In genomic region chr1:68293609-68294353, GRCh38 we compare ENCODE assay signal across 13 cellular contexts.
DNase-seq lines count a peak whose midpoint lies in the region; ATAC-seq and TF ChIP-seq lines count a peak whose summit lies in the region.
"Had no signal": no experiment of that assay in that cellular context is flagged by ENCODE, and none has a peak within 500 bp of the region (broad histone marks: within the 10 kb centered on the region; RNA-seq: fewer than 3 reads in every experiment).

No MANE protein-coding gene starts in this region.

- no TSS peak for BruUV-seq in mammary epithelial cell (replicated peaks; lab: Mats Ljungman, UMichigan)

- H3K4me1 ChIP-seq in mammary epithelial cell (ENCODE audit: insufficient read depth, low read length) (no peaks in the 10 kb centered on the region), breast epithelium (no peaks in the 10 kb centered on the region), esophagus muscularis mucosa (peaks cover 26 to 40% (median 35%) of the 10 kb centered on the region in 4 donors), mesenchymal stem cell (ENCODE audit: control insufficient read depth, insufficient read depth, low read depth, low read length) (peaks cover 18% of the 10 kb centered on the region), upper lobe of right lung (peaks cover 6% of the 10 kb centered on the region)
- H3K4me1 ChIP-seq: A549 had no signal

- H3K4ac ChIP-seq in mesenchymal stem cell (ENCODE audit: low read depth in 1 of 2, low read length in 2 of 2) = peak overlapping the region; percentile 79 to 81

- no peak overlapping the region for H3K4me2 ChIP-seq in mammary epithelial cell (ENCODE audit: insufficient read depth, low read depth, low read length)
- peak overlapping the region; percentile 57 for H3K4me2 ChIP-seq in mesenchymal stem cell (ENCODE audit: low read length, poor library complexity, severe bottlenecking)
- H3K4me2 ChIP-seq: A549 had no signal

- H3K4me3 ChIP-seq in mammary epithelial cell (replicated peaks in 1 of 3; ENCODE audit: insufficient read depth in 1 of 3, low read depth in 2 of 3, low read length in 3 of 3) (no peak overlapping the region), breast epithelium (peak overlapping the region in 1 of 3 donors; percentile 39), esophagus muscularis mucosa (peak overlapping the region; percentile 9 to 36 (median 18)), mesenchymal stem cell (ENCODE audit: insufficient read depth in 1 of 2, low read depth in 1 of 2, low read length in 2 of 2) (no peak overlapping the region), upper lobe of right lung (peak overlapping the region; percentile 8)
- H3K4me3 ChIP-seq: A549, adrenal gland had no signal

- no peaks in the 10 kb centered on the region for H4K20me1 ChIP-seq in mammary epithelial cell (ENCODE audit: insufficient read depth, low read length)

- TF ChIP-seq CTCF in mammary epithelial cell (conservative IDR thresholded peaks at IDR 0.05 in 1 of 2, IDR thresholded peaks at IDR 0.05 in 1 of 2; ENCODE audit: extremely low read depth in 1 of 2, insufficient read depth in 1 of 2, low read depth in 1 of 2, low read length in 2 of 2) (no peak), breast epithelium (IDR thresholded peaks at IDR 0.05) (no peak), esophagus muscularis mucosa (IDR thresholded peaks at IDR 0.05) (no peak), upper lobe of right lung (IDR thresholded peaks at IDR 0.05) (no peak)

- CTCF ChIA-PET in mammary epithelial cell (lab: Charles Lee; ENCODE audit: low non-redundant PET) = no interaction called here

- no peak overlapping the region for H3K9ac ChIP-seq in mammary epithelial cell (ENCODE audit: insufficient read depth, low read length)
- H3K9ac ChIP-seq in mesenchymal stem cell (ENCODE audit: low read length) = no peak overlapping the region

- H3K9me3 ChIP-seq in mammary epithelial cell (replicated peaks; ENCODE audit: insufficient read depth, low read length) (no peaks in the 10 kb centered on the region), breast epithelium (no peaks in the 10 kb centered on the region), esophagus muscularis mucosa (no peaks in the 10 kb centered on the region), mesenchymal stem cell (ENCODE audit: control insufficient read depth, low read length) (no peaks in the 10 kb centered on the region), upper lobe of right lung (no peaks in the 10 kb centered on the region)
- H3K9me3 ChIP-seq: A549, adrenal gland had no signal

- H2BK12ac ChIP-seq in mesenchymal stem cell (ENCODE audit: low read length in 2 of 2) = peak overlapping the region; percentile 91 to 92

- no peak overlapping the region for H3K27ac ChIP-seq in mammary epithelial cell (ENCODE audit: insufficient read depth, low read depth, low read length)
- peak overlapping the region in 1 of 2 donors; percentile 52 for H3K27ac ChIP-seq in breast epithelium
- H3K27ac ChIP-seq in esophagus muscularis mucosa (replicated peaks in 1 of 4) = peak overlapping the region; percentile 60 to 78 (median 76)
- peak overlapping the region; percentile 96 for H3K27ac ChIP-seq in mesenchymal stem cell (ENCODE audit: low read length, poor library complexity, severe bottlenecking)
- H3K27ac ChIP-seq in upper lobe of right lung = no peak overlapping the region
- H3K27ac ChIP-seq: A549, adrenal gland had no signal

- H3K36me3 ChIP-seq in mammary epithelial cell (ENCODE audit: insufficient read depth, low read length) (no peaks in the 10 kb centered on the region), breast epithelium (no peaks in the 10 kb centered on the region), esophagus muscularis mucosa (no peaks in the 10 kb centered on the region), mesenchymal stem cell (ENCODE audit: control insufficient read depth in 1 of 2, insufficient read depth in 2 of 2, low read depth in 1 of 2, low read length in 2 of 2) (no peaks in the 10 kb centered on the region), upper lobe of right lung (no peaks in the 10 kb centered on the region)
- H3K36me3 ChIP-seq: adrenal gland had no signal

- no peaks in the 10 kb centered on the region for H3K27me3 ChIP-seq in mammary epithelial cell (ENCODE audit: insufficient read depth, low read length)
- no peaks in the 10 kb centered on the region for H3K27me3 ChIP-seq in breast epithelium
- no peaks in the 10 kb centered on the region for H3K27me3 ChIP-seq in esophagus muscularis mucosa
- no peaks in the 10 kb centered on the region for H3K27me3 ChIP-seq in mesenchymal stem cell (ENCODE audit: control insufficient read depth in 1 of 2, insufficient read depth in 1 of 2, low read length in 2 of 2)
- H3K27me3 ChIP-seq in upper lobe of right lung = no peaks in the 10 kb centered on the region
- H3K27me3 ChIP-seq: adrenal gland had no signal

- H3K18ac ChIP-seq in mesenchymal stem cell (ENCODE audit: low read depth in 1 of 2, low read length in 2 of 2) = peak overlapping the region; percentile 82 to 96

- DNase-seq in mammary epithelial cell (no peak), breast epithelium (ENCODE audit: low spot score in 2 of 2) (no peak), esophagus muscularis mucosa (ENCODE audit: extremely low spot score) (no peak), mesenchymal stem cell (peak; percentile 74), upper lobe of right lung (no peak), COLO829 (ENCODE audit: low spot score) (no peak), GM19240 (ENCODE audit: insufficient read length, low spot score) (no peak)
- DNase-seq: activated CD4-positive, alpha-beta T cell treated with anti-CD3 and anti-CD28 coated beads for 36 hours; NCI-H1048; OCI-M1 had no signal

- H3K79me1 ChIP-seq in mesenchymal stem cell (replicated peaks; ENCODE audit: low read length, poor library complexity, severe bottlenecking) = no peaks in the 10 kb centered on the region

- peak overlapping the region; percentile 70 for H4K91ac ChIP-seq in mesenchymal stem cell (ENCODE audit: low read length)

- TF ChIP-seq POLR2A in breast epithelium (IDR thresholded peaks at IDR 0.05) (no peak), esophagus muscularis mucosa (IDR thresholded peaks at IDR 0.05; ENCODE audit: low read depth) (no peak)

- peak overlapping the region; percentile 80 for H2BK15ac ChIP-seq in mesenchymal stem cell (ENCODE audit: low read depth, poor library complexity, severe bottlenecking)

- TF ChIP-seq EP300 in esophagus muscularis mucosa (IDR thresholded peaks at IDR 0.05) = no peak

- WGBS in mammary epithelial cell (ENCODE audit: low coverage, missing lambda C conversion rate) = 66% methylated on average over 13 of the region's 18 CpGs
- 46% methylated on average over 12 of the region's 18 CpGs for WGBS in esophagus muscularis mucosa
- 4% methylated on average over 17 of the region's 18 CpGs for WGBS in mesenchymal stem cell

- peak overlapping the region; percentile 87 for H4K8ac ChIP-seq in mesenchymal stem cell (ENCODE audit: low read length)

- peak overlapping the region; percentile 50 to 85 for H3K23ac ChIP-seq in mesenchymal stem cell (ENCODE audit: low read length in 2 of 2)

- dilution Hi-C loops in mammary epithelial cell (cut with HindIII; ENCODE audit: low sequenced_read_pairs) = no loop called here

- H2BK120ac ChIP-seq in mesenchymal stem cell (ENCODE audit: low read depth, low read length) = peak overlapping the region; percentile 71

- H2AFZ ChIP-seq in mammary epithelial cell (ENCODE audit: low read depth, low read length) = peak overlapping the region; percentile 63
- H2AFZ ChIP-seq in mesenchymal stem cell (ENCODE audit: low read depth, low read length) = peak overlapping the region; percentile 77

- in situ Hi-C loops in mammary epithelial cell (cut with MboI; ENCODE audit: low sequenced_read_pairs in 2 of 2) = no loop called here

- no peaks in the 10 kb centered on the region for H3K79me2 ChIP-seq in mammary epithelial cell (ENCODE audit: insufficient read depth, low read length)

- peak overlapping the region in 1 of 2 experiments; percentile 98 for H3K14ac ChIP-seq in mesenchymal stem cell (ENCODE audit: low read length in 2 of 2)

- peak overlapping the region; percentile 53 for H2AK5ac ChIP-seq in mesenchymal stem cell (ENCODE audit: low read length, severe bottlenecking)

- ATAC-seq in upper lobe of right lung (no peak), GM21360 (IDR thresholded peaks at IDR 0.05; ENCODE audit: unreplicated experiment) (no peak)
- ATAC-seq: A549; activated CD4-positive, alpha-beta T cell treated with anti-CD3 and anti-CD28 coated beads for 36 hours had no signal

- H2BK5ac ChIP-seq in mesenchymal stem cell (ENCODE audit: low read depth, low read length, poor library complexity, severe bottlenecking) = peak overlapping the region; percentile 86

- intact Hi-C loops in mammary epithelial cell (cut with micrococcal nuclease) (no loop called here), breast epithelium (cut with DNase I; ENCODE audit: low total_unique reads) (no loop called here), esophagus muscularis mucosa (cut with DNase I) (no loop called here), upper lobe of right lung (cut with DNase I) (no loop called here)

Comparison
In these comparisons a context has a peak if more than half of its experiments do, and no peak if none do; other contexts are left out.
1. H3K27ac ChIP-seq: peak in esophagus muscularis mucosa (4 of 4) and mesenchymal stem cell (single experiment); none in mammary epithelial cell (single experiment) and upper lobe of right lung (single experiment).
2. H3K4me3 ChIP-seq: peak in esophagus muscularis mucosa (4 of 4) and upper lobe of right lung (single experiment); none in mammary epithelial cell (0 of 3) and mesenchymal stem cell (0 of 2).